In the genomic region with DNA sequence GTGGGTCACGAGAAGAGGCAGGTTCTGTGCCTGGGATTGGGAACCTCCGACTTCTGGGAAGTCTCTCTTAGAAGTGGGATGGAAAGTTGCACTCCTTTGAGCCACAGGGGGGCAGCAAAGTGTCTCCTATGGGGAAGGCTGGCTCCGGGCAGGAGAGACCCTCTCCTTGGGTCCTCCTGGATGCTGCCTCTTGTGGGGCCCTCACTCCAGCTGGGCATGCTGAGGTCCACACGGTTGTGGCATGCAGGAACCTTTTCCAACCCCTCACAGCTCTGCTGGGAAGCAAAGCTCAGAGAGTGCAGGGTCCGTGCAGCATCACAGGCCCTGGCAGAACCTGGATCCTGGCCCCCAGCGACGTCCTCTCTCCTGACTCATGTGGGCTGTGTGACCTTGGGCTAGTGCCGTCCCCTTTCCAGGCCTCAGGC, we compare ENCODE assay signal across 8 cellular contexts. TPM values are rescaled to one million over a fixed set of nuclear protein-coding genes. Genes with fewer than 3 reads are reported as not detected.
DNase-seq lines count a peak whose midpoint lies in the region; ATAC-seq and TF ChIP-seq lines count a peak whose summit lies in the region.

No MANE protein-coding gene starts in this region.

- peaks cover 6% of the 10 kb centered on the region for H3K27me3 Mint-ChIP-seq in CD4-positive, alpha-beta T cell

- POLR2A ChIA-PET in CD4-positive, alpha-beta T cell (lab: Charles Lee) = no interaction called here

- intact Hi-C loops in ascending aorta (cut with DNase I) = no loop called here
- intact Hi-C loops in left colon (cut with DNase I, micrococcal nuclease) = no loop called here
- intact Hi-C loops in CD4-positive, alpha-beta T cell (cut with DNase I, micrococcal nuclease) = no loop called here

- H3K27ac ChIP-seq in ascending aorta = no peak overlapping the region
- H3K27ac ChIP-seq in CD4-positive, alpha-beta T cell (ENCODE audit: low read depth, low read length) = no peak overlapping the region
- no peak overlapping the region for H3K27ac ChIP-seq in effector memory CD4-positive, alpha-beta T cell (ENCODE audit: insufficient read depth, low read length, poor library complexity, severe bottlenecking)

- CTCF ChIA-PET in CD4-positive, alpha-beta T cell (lab: Charles Lee) = no interaction called here

- DNase-seq in NCI-H2081 (lab: John Stamatoyannopoulos, UW) (peak; percentile 3 to 10), NCI-H2081 treated with DMSO at 0.1 percent for 48 hours (lab: John Stamatoyannopoulos, UW) (no peak), NCI-H146 treated with DMSO at 0.1 percent for 48 hours (lab: John Stamatoyannopoulos, UW; ENCODE audit: unreplicated experiment) (peak; percentile 7), ascending aorta (ENCODE audit: low spot score in 2 of 2) (no peak), left colon (no peak)
- DNase-seq in CD4-positive, alpha-beta T cell = no peak
- DNase-seq in effector memory CD4-positive, alpha-beta T cell = no peak

- no peak overlapping the region for H3K27ac Mint-ChIP-seq in CD4-positive, alpha-beta T cell

- TF ChIP-seq CTCF in ascending aorta (IDR thresholded peaks at IDR 0.05) = peak in 2 of 3 experiments; percentile 24 to 43
- TF ChIP-seq CTCF in CD4-positive, alpha-beta T cell (IDR thresholded peaks at IDR 0.05) = no peak

- H3K4me1 Mint-ChIP-seq in CD4-positive, alpha-beta T cell (ENCODE audit: low read depth) = no peaks in the 10 kb centered on the region

- no peaks in the 10 kb centered on the region for H3K27me3 ChIP-seq in ascending aorta
- H3K27me3 ChIP-seq in CD4-positive, alpha-beta T cell (ENCODE audit: control insufficient read depth, insufficient read depth, low read length) = no peaks in the 10 kb centered on the region
- H3K27me3 ChIP-seq in effector memory CD4-positive, alpha-beta T cell (replicated peaks; ENCODE audit: control insufficient read depth, insufficient read depth, low read length, poor library complexity, severe bottlenecking) = no peaks in the 10 kb centered on the region

- H3K36me3 ChIP-seq in ascending aorta = no peaks in the 10 kb centered on the region
- no peaks in the 10 kb centered on the region for H3K36me3 ChIP-seq in effector memory CD4-positive, alpha-beta T cell (ENCODE audit: control insufficient read depth, insufficient read depth, low read length)

- H3K9me3 Mint-ChIP-seq in CD4-positive, alpha-beta T cell = no peaks in the 10 kb centered on the region

- H3K36me3 Mint-ChIP-seq in CD4-positive, alpha-beta T cell (ENCODE audit: low read depth) = no peaks in the 10 kb centered on the region

- ATAC-seq in left colon (peak; percentile 42), HG03139 (IDR thresholded peaks at IDR 0.05; ENCODE audit: unreplicated experiment) (no peak)
- no peak for ATAC-seq in CD4-positive, alpha-beta T cell (ENCODE audit: poor library complexity)

- H3K4me1 ChIP-seq in ascending aorta = no peaks in the 10 kb centered on the region
- no peaks in the 10 kb centered on the region for H3K4me1 ChIP-seq in effector memory CD4-positive, alpha-beta T cell (ENCODE audit: control insufficient read depth, insufficient read depth, low read length, poor library complexity, severe bottlenecking)

- H3K9me3 ChIP-seq in ascending aorta = no peaks in the 10 kb centered on the region
- no peaks in the 10 kb centered on the region for H3K9me3 ChIP-seq in CD4-positive, alpha-beta T cell (ENCODE audit: control insufficient read depth, low read length)
- no peaks in the 10 kb centered on the region for H3K9me3 ChIP-seq in effector memory CD4-positive, alpha-beta T cell (ENCODE audit: control insufficient read depth, low read length)

- no peak overlapping the region for H3K4me3 ChIP-seq in ascending aorta
- no peak overlapping the region for H3K4me3 ChIP-seq in effector memory CD4-positive, alpha-beta T cell (ENCODE audit: insufficient read depth, low read depth, low read length, poor library complexity, severe bottlenecking)

- H3K4me3 Mint-ChIP-seq in CD4-positive, alpha-beta T cell = no peak overlapping the region

RNA-seq across cellular contexts. Expression of a gene that starts 17.4 kb away (rescaled TPM):
- total RNA-seq in ascending aorta (11.0 TPM), left colon (10 to 100 TPM; 14.7 to 20.1 TPM)
- under 1 TPM; 0.47 to 0.50 TPM for total RNA-seq in CD4-positive, alpha-beta T cell

RNA-seq across cellular contexts. Expression of a gene that starts 32.1 kb away (rescaled TPM):
- total RNA-seq in ascending aorta (not detected), left colon (not detected)
- not detected for total RNA-seq in CD4-positive, alpha-beta T cell

RNA-seq across cellular contexts. Expression of a gene that starts 35.9 kb away (rescaled TPM):
- total RNA-seq in ascending aorta = 34.5 TPM
- 1 to 10 TPM in 1 of 2 donors, under 1 TPM in 1; 0.76 to 4.7 TPM for total RNA-seq in left colon
- total RNA-seq in CD4-positive, alpha-beta T cell = not detected

Comparison
In these comparisons a context has a peak if more than half of its experiments do, and no peak if none do; other contexts are left out.
1. DNase-seq: peak in NCI-H2081 (2 of 2) and NCI-H146 treated with DMSO at 0.1 percent for 48 hours (single experiment); none in NCI-H2081 treated with DMSO at 0.1 percent for 48 hours (single experiment), ascending aorta (0 of 2), left colon (0 of 2), CD4-positive, alpha-beta T cell (0 of 10) and effector memory CD4-positive, alpha-beta T cell (0 of 3).